In the genomic region with DNA sequence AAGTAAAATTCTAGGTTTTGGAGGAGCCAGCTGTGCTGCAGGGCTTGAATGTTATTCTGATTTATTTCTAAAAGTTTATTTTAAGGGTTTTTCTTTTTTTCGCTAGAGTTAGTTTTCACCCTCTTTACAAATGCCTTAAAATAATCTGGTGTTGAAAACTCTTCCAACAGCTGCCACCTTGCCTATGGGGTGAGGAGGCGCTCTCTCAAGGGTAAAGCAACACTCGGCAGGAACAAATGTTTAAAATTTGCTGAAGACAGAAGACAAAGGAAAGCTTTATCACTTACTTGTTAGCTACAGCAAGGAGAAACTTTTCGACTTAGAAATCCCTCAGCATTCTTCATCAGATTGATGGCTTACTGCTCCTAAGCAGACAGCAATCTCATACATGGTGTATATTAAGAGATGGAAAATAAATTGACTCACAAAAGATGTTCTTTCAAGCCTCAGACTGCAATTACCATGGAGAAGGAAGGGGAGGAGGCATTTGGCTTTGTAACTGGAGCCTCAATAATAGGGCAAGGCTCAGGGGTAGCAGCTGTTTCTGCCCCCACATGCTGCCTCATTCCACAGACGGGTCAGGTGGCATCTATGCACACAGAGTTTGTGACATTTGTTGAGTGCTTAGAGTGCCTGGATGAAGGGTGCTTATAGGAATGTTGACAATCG, we compare ENCODE assay signal across 1 cellular context.
TF ChIP-seq lines count a peak whose summit lies in the region.

No MANE protein-coding gene starts in this region.

TF ChIP-seq in IMR-90, 13 proteins besides CTCF, POLR2A, EP300 and RAD21:
- no peak for TF ChIP-seq FOS (IDR thresholded peaks at IDR 0.05; ENCODE audit: low read depth, low read length)
- no peak for TF ChIP-seq RCOR1 (IDR thresholded peaks at IDR 0.05; ENCODE audit: insufficient replicate concordance, low read length)
- no peak for TF ChIP-seq RFX5 (IDR thresholded peaks at IDR 0.05; ENCODE audit: low read depth, low read length)
- TF ChIP-seq MAZ (IDR thresholded peaks at IDR 0.05; ENCODE audit: borderline replicate concordance, low read depth, low read length) = no peak
- TF ChIP-seq, protein P1, sequence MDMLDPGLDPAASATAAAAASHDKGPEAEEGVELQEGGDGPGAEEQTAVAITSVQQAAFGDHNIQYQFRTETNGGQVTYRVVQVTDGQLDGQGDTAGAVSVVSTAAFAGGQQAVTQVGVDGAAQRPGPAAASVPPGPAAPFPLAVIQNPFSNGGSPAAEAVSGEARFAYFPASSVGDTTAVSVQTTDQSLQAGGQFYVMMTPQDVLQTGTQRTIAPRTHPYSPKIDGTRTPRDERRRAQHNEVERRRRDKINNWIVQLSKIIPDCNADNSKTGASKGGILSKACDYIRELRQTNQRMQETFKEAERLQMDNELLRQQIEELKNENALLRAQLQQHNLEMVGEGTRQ (IDR thresholded peaks at IDR 0.05; ENCODE audit: low read depth, low read length) = no peak
- no peak for TF ChIP-seq BHLHE40 (IDR thresholded peaks at IDR 0.05; ENCODE audit: low read depth, low read length)
- TF ChIP-seq CHD1 (IDR thresholded peaks at IDR 0.05; ENCODE audit: low read depth, low read length) = no peak
- TF ChIP-seq MXI1 (IDR thresholded peaks at IDR 0.05; ENCODE audit: borderline replicate concordance, low read depth, low read length) = no peak
- no peak for TF ChIP-seq MAFK (IDR thresholded peaks at IDR 0.05; ENCODE audit: low read depth, low read length)
- TF ChIP-seq, protein P2, sequence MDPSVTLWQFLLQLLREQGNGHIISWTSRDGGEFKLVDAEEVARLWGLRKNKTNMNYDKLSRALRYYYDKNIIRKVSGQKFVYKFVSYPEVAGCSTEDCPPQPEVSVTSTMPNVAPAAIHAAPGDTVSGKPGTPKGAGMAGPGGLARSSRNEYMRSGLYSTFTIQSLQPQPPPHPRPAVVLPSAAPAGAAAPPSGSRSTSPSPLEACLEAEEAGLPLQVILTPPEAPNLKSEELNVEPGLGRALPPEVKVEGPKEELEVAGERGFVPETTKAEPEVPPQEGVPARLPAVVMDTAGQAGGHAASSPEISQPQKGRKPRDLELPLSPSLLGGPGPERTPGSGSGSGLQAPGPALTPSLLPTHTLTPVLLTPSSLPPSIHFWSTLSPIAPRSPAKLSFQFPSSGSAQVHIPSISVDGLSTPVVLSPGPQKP (IDR thresholded peaks at IDR 0.05; ENCODE audit: borderline replicate concordance, low read depth, low read length) = no peak
- no peak for TF ChIP-seq SMC3 (IDR thresholded peaks at IDR 0.05; ENCODE audit: low read depth, low read length)
- TF ChIP-seq CEBPB (IDR thresholded peaks at IDR 0.05; ENCODE audit: low read depth, low read length) = no peak
- no peak for TF ChIP-seq NFE2L2 (IDR thresholded peaks at IDR 0.05; ENCODE audit: low read depth, low read length)
